In the genomic region with DNA sequence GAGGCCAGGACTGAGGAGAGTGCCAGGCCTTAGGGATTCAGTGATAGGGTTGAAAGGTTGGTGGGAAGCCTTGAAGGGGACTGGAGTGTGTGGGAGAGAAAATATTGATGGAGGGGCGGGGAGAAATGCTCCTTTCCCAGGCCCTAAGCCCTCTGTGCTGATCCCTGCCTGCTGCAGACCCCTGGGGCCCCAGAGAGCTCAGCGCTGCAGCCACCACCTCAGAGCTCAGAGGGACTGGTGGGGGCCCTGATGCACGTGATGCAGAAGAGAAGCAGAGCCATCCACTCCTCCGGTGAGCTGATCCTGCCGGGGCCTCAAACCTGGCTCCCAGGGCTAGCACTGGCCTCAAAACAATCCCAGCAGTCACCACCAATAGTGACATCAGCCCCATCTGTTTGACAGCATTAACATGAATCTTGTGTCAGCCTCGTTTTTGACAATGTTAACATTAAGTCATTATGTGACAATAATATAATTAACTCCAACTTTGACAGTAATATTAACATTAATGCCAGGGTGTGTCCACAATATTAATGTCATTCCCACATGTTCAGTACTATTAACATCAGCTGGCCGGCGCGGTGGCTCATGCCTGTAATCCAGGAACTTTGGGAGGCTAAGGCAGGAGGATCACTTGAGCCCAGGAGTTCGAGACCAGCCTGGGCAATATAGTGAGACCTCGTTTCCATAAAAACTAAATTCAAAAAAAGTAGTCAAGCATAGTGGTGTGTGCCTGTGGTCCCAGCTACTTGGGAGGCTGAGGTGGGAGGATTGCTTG, we compare ENCODE assay signal across 2 cellular contexts.
TF ChIP-seq lines count a peak whose summit lies in the region.

No MANE protein-coding gene starts in this region.

TF ChIP-seq in HepG2, 621 proteins besides CTCF, POLR2A, EP300 and RAD21:
- TF ChIP-seq ZNF891 (CRISPR knock-in tag; IDR thresholded peaks at IDR 0.05) (no peak), CEBPG (CRISPR knock-in tag; IDR thresholded peaks at IDR 0.05) (no peak), TEAD2 (CRISPR knock-in tag; IDR thresholded peaks at IDR 0.05) (no peak), GTF2F1 (IDR thresholded peaks at IDR 0.05; ENCODE audit: low read length) (no peak), HMG20B (CRISPR knock-in tag; conservative IDR thresholded peaks at IDR 0.05) (no peak), ZNF788 (CRISPR knock-in tag; IDR thresholded peaks at IDR 0.05; ENCODE audit: borderline replicate concordance) (no peak), ZFX (CRISPR knock-in tag; IDR thresholded peaks at IDR 0.05; ENCODE audit: low read depth) (no peak), CHCHD3 (CRISPR knock-in tag; IDR thresholded peaks at IDR 0.05) (no peak), ZNF816 (CRISPR knock-in tag; IDR thresholded peaks at IDR 0.05; ENCODE audit: borderline replicate concordance) (no peak), SYNCRIP (IDR thresholded peaks at IDR 0.05; ENCODE audit: insufficient read depth, low read depth, low read length) (no peak), ZNF629 (CRISPR knock-in tag; conservative IDR thresholded peaks at IDR 0.05) (no peak)
- TF ChIP-seq, protein P1, sequence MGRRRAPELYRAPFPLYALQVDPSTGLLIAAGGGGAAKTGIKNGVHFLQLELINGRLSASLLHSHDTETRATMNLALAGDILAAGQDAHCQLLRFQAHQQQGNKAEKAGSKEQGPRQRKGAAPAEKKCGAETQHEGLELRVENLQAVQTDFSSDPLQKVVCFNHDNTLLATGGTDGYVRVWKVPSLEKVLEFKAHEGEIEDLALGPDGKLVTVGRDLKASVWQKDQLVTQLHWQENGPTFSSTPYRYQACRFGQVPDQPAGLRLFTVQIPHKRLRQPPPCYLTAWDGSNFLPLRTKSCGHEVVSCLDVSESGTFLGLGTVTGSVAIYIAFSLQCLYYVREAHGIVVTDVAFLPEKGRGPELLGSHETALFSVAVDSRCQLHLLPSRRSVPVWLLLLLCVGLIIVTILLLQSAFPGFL (CRISPR knock-in tag; IDR thresholded peaks at IDR 0.05) = no peak
- TF ChIP-seq, protein P2, sequence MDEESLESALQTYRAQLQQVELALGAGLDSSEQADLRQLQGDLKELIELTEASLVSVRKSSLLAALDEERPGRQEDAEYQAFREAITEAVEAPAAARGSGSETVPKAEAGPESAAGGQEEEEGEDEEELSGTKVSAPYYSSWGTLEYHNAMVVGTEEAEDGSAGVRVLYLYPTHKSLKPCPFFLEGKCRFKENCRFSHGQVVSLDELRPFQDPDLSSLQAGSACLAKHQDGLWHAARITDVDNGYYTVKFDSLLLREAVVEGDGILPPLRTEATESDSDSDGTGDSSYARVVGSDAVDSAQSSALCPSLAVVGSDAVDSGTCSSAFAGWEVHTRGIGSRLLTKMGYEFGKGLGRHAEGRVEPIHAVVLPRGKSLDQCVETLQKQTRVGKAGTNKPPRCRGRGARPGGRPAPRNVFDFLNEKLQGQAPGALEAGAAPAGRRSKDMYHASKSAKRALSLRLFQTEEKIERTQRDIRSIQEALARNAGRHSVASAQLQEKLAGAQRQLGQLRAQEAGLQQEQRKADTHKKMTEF (CRISPR knock-in tag; IDR thresholded peaks at IDR 0.05) = no peak
- TF ChIP-seq, protein P3, sequence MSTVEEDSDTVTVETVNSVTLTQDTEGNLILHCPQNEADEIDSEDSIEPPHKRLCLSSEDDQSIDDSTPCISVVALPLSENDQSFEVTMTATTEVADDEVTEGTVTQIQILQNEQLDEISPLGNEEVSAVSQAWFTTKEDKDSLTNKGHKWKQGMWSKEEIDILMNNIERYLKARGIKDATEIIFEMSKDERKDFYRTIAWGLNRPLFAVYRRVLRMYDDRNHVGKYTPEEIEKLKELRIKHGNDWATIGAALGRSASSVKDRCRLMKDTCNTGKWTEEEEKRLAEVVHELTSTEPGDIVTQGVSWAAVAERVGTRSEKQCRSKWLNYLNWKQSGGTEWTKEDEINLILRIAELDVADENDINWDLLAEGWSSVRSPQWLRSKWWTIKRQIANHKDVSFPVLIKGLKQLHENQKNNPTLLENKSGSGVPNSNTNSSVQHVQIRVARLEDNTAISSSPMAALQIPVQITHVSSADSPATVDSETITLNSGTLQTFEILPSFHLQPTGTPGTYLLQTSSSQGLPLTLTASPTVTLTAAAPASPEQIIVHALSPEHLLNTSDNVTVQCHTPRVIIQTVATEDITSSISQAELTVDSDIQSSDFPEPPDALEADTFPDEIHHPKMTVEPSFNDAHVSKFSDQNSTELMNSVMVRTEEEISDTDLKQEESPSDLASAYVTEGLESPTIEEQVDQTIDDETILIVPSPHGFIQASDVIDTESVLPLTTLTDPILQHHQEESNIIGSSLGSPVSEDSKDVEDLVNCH (CRISPR knock-in tag; IDR thresholded peaks at IDR 0.05) = no peak

TF ChIP-seq in HEK293, 187 proteins besides CTCF, POLR2A, EP300 and RAD21:
- TF ChIP-seq ZNF560 (tag by site-specific recombination; IDR thresholded peaks at IDR 0.05; ENCODE audit: borderline replicate concordance) (no peak), ZBTB17 (tag by site-specific recombination; IDR thresholded peaks at IDR 0.05) (peak; percentile 48; the same call in 1 of the 2 replicates), ZNF514 (tag by site-specific recombination; IDR thresholded peaks at IDR 0.05) (no peak), ZBTB20 (tag by site-specific recombination; IDR thresholded peaks at IDR 0.05) (peak; percentile 46; the same call in 1 of the 2 replicates)
